8 cellular contexts compared by ENCODE assay signal in the genomic region with DNA sequence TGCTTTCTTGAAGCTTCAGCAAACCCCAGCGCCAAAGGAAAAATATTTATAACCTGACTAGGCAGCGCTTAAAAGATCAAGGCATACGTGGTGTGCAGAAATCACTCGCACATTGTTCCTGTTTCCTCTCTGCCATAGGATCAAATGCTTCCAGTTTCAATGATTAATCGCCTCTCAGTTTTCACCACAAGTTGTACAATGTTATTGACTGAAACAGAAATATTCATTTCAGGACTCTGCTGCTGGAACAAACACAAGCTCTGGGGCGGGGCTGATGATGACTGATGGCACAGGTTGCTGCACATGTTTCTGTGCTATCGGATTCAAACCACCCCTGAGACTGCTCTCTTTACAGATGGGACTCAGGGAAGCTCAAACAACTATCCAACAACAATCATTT.
A peak's percentile ranks its signal among the peaks of the same experiment; 100 is the strongest.
DNase-seq lines count a peak whose midpoint lies in the region; ATAC-seq, FAIRE-seq and TF ChIP-seq lines count a peak whose summit lies in the region.

No MANE protein-coding gene starts in this region.

- H3K27me3 ChIP-seq in BLaER1 = peaks cover 22% of the 10 kb centered on the region
- H3K27me3 ChIP-seq in GM12878 (replicated peaks in 1 of 2; ENCODE audit: control insufficient read depth in 2 of 2, insufficient read depth in 2 of 2, low read length in 1 of 2) = peaks cover 0 to 6% of the 10 kb centered on the region in 2 experiments
- H3K27me3 ChIP-seq in subcutaneous abdominal adipose tissue (ENCODE audit: control insufficient read depth in 5 of 5, insufficient read depth in 4 of 5, low read length in 5 of 5) = peaks cover 7 to 25% (median 16%) of the 10 kb centered on the region in 5 donors

- peaks cover 22% of the 10 kb centered on the region for H3K4me1 ChIP-seq in BLaER1
- no peaks in the 10 kb centered on the region for H3K4me1 ChIP-seq in GM12878 (ENCODE audit: control insufficient read depth, insufficient read depth, low read length)
- peaks cover 0 to 14% (median 6%) of the 10 kb centered on the region in 5 donors for H3K4me1 ChIP-seq in subcutaneous abdominal adipose tissue (ENCODE audit: control insufficient read depth in 5 of 5, insufficient read depth in 5 of 5, low read length in 5 of 5)

- RAD21 ChIA-PET in GM12878 (lab: Charles Lee; ENCODE audit: unreplicated experiment) = interaction anchor here (1.1 kb wide), 1 partner anchor 16 kb away, joined by 3 read pairs; no protein-coding TSS in a partner anchor

- H3K9ac ChIP-seq in BLaER1 = no peak overlapping the region
- H3K9ac ChIP-seq in GM12878 (ENCODE audit: control insufficient read depth, insufficient read depth, low read length) = no peak overlapping the region
- H3K9ac ChIP-seq in subcutaneous abdominal adipose tissue (ENCODE audit: low read length in 5 of 5) = no peak overlapping the region

- no peak for TF ChIP-seq POLR2A in GM12878 (IDR thresholded peaks at IDR 0.05; ENCODE audit: low read depth, low read length)

- POLR2A ChIA-PET in GM12878 (lab: Charles Lee) = no interaction called here

- intact Hi-C loops in GM12878 (cut with micrococcal nuclease; ENCODE audit: unreplicated experiment) = no loop called here

- H3K27ac ChIP-seq in BLaER1 (no peak overlapping the region), GM12878 (ENCODE audit: control insufficient read depth, insufficient read depth) (no peak overlapping the region), subcutaneous abdominal adipose tissue (ENCODE audit: low read depth, low read length) (no peak overlapping the region), substantia nigra (ENCODE audit: low read depth, low read length, poor library complexity, severe bottlenecking) (no peak overlapping the region)

- no peaks in the 10 kb centered on the region for H4K20me1 ChIP-seq in BLaER1
- no peaks in the 10 kb centered on the region; the same call in 1 of the 2 replicates for H4K20me1 ChIP-seq in GM12878 (ENCODE audit: control insufficient read depth, insufficient read depth)

- H3K36me3 ChIP-seq in BLaER1 = no peaks in the 10 kb centered on the region
- H3K36me3 ChIP-seq in GM12878 (ENCODE audit: control insufficient read depth in 2 of 2, insufficient read depth in 2 of 2, low read length in 1 of 2) = no peaks in the 10 kb centered on the region
- H3K36me3 ChIP-seq in subcutaneous abdominal adipose tissue (ENCODE audit: control insufficient read depth in 5 of 5, insufficient read depth in 5 of 5, low read length in 5 of 5) = no peaks in the 10 kb centered on the region

- TF ChIP-seq RAD21 in GM12878 (IDR thresholded peaks at IDR 0.05; ENCODE audit: insufficient read depth, low read depth, low read length) = no peak

- no TSS peak for BruUV-seq in GM12878 (replicated peaks; lab: Mats Ljungman, UMichigan)

- H3K4me3 ChIP-seq in BLaER1 (no peak overlapping the region), GM12878 (no peak overlapping the region), subcutaneous abdominal adipose tissue (ENCODE audit: low read depth in 1 of 5, low read length in 5 of 5) (peak overlapping the region in 3 of 5 donors; percentile 34 to 46 (median 43))

- no peak for TF ChIP-seq CTCF in GM20000 (IDR thresholded peaks at IDR 0.05; ENCODE audit: extremely low read depth, missing control alignments)
- TF ChIP-seq CTCF in GM12878 (IDR thresholded peaks at IDR 0.05 in 2 of 3, conservative IDR thresholded peaks at IDR 0.05 in 1 of 3; ENCODE audit: control insufficient read depth in 2 of 3, extremely low read depth in 1 of 3, insufficient read depth in 1 of 3, low read depth in 3 of 3, low read length in 3 of 3) = no peak

- H3K4me2 ChIP-seq in BLaER1 (peak overlapping the region; percentile 59), GM12878 (ENCODE audit: control insufficient read depth, insufficient read depth) (no peak overlapping the region)

- SMC1A ChIA-PET in GM12878 (lab: Charles Lee; ENCODE audit: uncharacterized antibody, unreplicated experiment) = interaction anchor here (0.7 kb wide), 1 partner anchor 213 kb away, joined by 3 read pairs; no protein-coding TSS in a partner anchor

- DNase-seq in GM20000 (ENCODE audit: low spot score) (peak; percentile 32), GM12878 (ENCODE audit: low read depth, low spot score) (peak; percentile 25), substantia nigra (lab: John Stamatoyannopoulos, UW) (no peak), cortex of kidney (lab: John Stamatoyannopoulos, UW) (no peak), GOT3 (lab: John Stamatoyannopoulos, UW) (no peak)

- ATAC-seq in HG03558 (IDR thresholded peaks at IDR 0.05; ENCODE audit: extremely low read depth, unreplicated experiment) (peak; percentile 93), GM12878 (peak; percentile 84)

- H3K79me2 ChIP-seq in GM12878 (ENCODE audit: control insufficient read depth, insufficient read depth, low read length) = no peaks in the 10 kb centered on the region

- CTCF ChIA-PET in GM12878 (lab: Yijun Ruan, JAX) = no interaction called here

- in situ Hi-C loops in GM12878 (cut with MboI) = no loop called here

- TF ChIP-seq EP300 in GM12878 (IDR thresholded peaks at IDR 0.05; ENCODE audit: borderline replicate concordance in 1 of 2, control insufficient read depth in 1 of 2, low read depth in 2 of 2, low read length in 2 of 2) = no peak

- 1% methylated on average over 7 of the region's 7 CpGs for WGBS in GM12878 (ENCODE audit: insufficient coverage, insufficient replicate concordance, low lambda C conversion rate, missing lambda C conversion rate)

- FAIRE-seq in GM12878 (lab: Jason Lieb, UNC) = peak; percentile 47

- H3K9me3 ChIP-seq in BLaER1 = no peaks in the 10 kb centered on the region
- H3K9me3 ChIP-seq in GM12878 (replicated peaks; ENCODE audit: control insufficient read depth, insufficient read depth, low read length) = peaks cover 4% of the 10 kb centered on the region; the same call in 2 of the 3 replicates
- H3K9me3 ChIP-seq in subcutaneous abdominal adipose tissue (ENCODE audit: control insufficient read depth in 5 of 5, low read length in 5 of 5) = peaks cover 0 to 7% (median 4%) of the 10 kb centered on the region in 5 donors

- H2AFZ ChIP-seq in GM12878 (ENCODE audit: control insufficient read depth, low read depth, low read length) = no peak overlapping the region

TF ChIP-seq in GM12878, 131 proteins besides CTCF, POLR2A, EP300 and RAD21 (continues in another document):
- 0 out of 2 replicates have a peak, but pooled peaks have one; percentile 35 for TF ChIP-seq MEF2A (IDR thresholded peaks at IDR 0.05; ENCODE audit: insufficient read depth, low read depth, low read length)
- TF ChIP-seq GABPA (IDR thresholded peaks at IDR 0.05; ENCODE audit: low read depth) = peak; percentile 54; the same call in 1 of the 2 replicates
- TF ChIP-seq ZNF217 (IDR thresholded peaks at IDR 0.05) = 0 out of 2 replicates have a peak, but pooled peaks have one; percentile 74
- TF ChIP-seq ATF2 (IDR thresholded peaks at IDR 0.05; ENCODE audit: low read length) = peak; percentile 69; the same call in 1 of the 2 replicates
- TF ChIP-seq TCF7 (IDR thresholded peaks at IDR 0.05; ENCODE audit: borderline replicate concordance) = 0 out of 2 replicates have a peak, but pooled peaks have one; percentile 35
- TF ChIP-seq SREBF2 (IDR thresholded peaks at IDR 0.05; ENCODE audit: low read length) = no peak
- 0 out of 2 replicates have a peak, but pooled peaks have one; percentile 20 for TF ChIP-seq CREB1 (IDR thresholded peaks at IDR 0.05; ENCODE audit: low read depth)
- TF ChIP-seq BCL11A (IDR thresholded peaks at IDR 0.05; ENCODE audit: low read depth, low read length) = peak; percentile 23; the same call in 1 of the 2 replicates
- peak; percentile 37 to 56; a peak in 2 of 4 replicates for TF ChIP-seq IKZF2 (IDR thresholded peaks at IDR 0.05)
- TF ChIP-seq CEBPB (IDR thresholded peaks at IDR 0.05; ENCODE audit: borderline replicate concordance in 1 of 2, low read depth in 2 of 2, low read length in 2 of 2) = 0 out of 4 replicates have a peak, but pooled peaks of 1 of the 2 experiments have one; percentile 32
- TF ChIP-seq, protein P1, sequence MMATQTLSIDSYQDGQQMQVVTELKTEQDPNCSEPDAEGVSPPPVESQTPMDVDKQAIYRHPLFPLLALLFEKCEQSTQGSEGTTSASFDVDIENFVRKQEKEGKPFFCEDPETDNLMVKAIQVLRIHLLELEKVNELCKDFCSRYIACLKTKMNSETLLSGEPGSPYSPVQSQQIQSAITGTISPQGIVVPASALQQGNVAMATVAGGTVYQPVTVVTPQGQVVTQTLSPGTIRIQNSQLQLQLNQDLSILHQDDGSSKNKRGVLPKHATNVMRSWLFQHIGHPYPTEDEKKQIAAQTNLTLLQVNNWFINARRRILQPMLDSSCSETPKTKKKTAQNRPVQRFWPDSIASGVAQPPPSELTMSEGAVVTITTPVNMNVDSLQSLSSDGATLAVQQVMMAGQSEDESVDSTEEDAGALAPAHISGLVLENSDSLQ (IDR thresholded peaks at IDR 0.05) = peak; percentile 72; the same call in 1 of the 2 replicates
- TF ChIP-seq JUNB (IDR thresholded peaks at IDR 0.05) = peak; percentile 70

Comparison
In these comparisons a context has a peak if more than half of its experiments do, and no peak if none do; other contexts are left out.
1. H3K4me3 ChIP-seq: peak in subcutaneous abdominal adipose tissue (3 of 5); none in BLaER1 (single experiment) and GM12878 (single experiment).
2. DNase-seq: peak in GM20000 (single experiment) and GM12878 (single experiment); none in substantia nigra (0 of 49), cortex of kidney (single experiment) and GOT3 (single experiment).